ENCODE assay signal across 8 cellular contexts in genomic region chr16:46392930-46393722, GRCh38.
A peak's percentile ranks its signal among the peaks of the same experiment; 100 is the strongest.
DNase-seq lines count a peak whose midpoint lies in the region; ATAC-seq, FAIRE-seq and TF ChIP-seq lines count a peak whose summit lies in the region.
"Not testable (repeated sequence)": the region's sequence is repeated elsewhere in the genome, so short reads cannot be mapped to it uniquely, and the experiment has no call there.

No MANE protein-coding gene starts in this region.

- not testable (repeated sequence) for H3K9me1 ChIP-seq in IMR-90 (ENCODE audit: insufficient read depth, low read length)

- H3K36me3 Mint-ChIP-seq in Calu3 (ENCODE audit: insufficient read depth, unreplicated experiment); astrocyte (ENCODE audit: low read depth, unreplicated experiment); endothelial cell (ENCODE audit: low read depth, unreplicated experiment); immature natural killer cell: not testable (repeated sequence)
- H3K36me3 Mint-ChIP-seq in nephron progenitor cell (ENCODE audit: low read depth), result peaks cover 12% of the 10 kb centered on the region

- H3K9me3 ChIP-seq in IMR-90 (ENCODE audit: control insufficient read depth, insufficient read depth, low read length); testis: not testable (repeated sequence)
- H3K9me3 ChIP-seq in astrocyte (ENCODE audit: insufficient read depth, low read depth, low read length), result peaks cover 12% of the 10 kb centered on the region

- not testable (repeated sequence) for H2BK15ac ChIP-seq in IMR-90 (ENCODE audit: low read depth, low read length)

- peak; percentile 18 for DNase-seq in Calu3
- peak; percentile 66 for DNase-seq in IMR-90
- DNase-seq in SK-N-DZ (ENCODE audit: low spot score), result peak; percentile 63
- DNase-seq in astrocyte (ENCODE audit: low read depth), result peak; percentile 59
- DNase-seq in endothelial cell (ENCODE audit: low spot score), result peak; percentile 25
- peak in 2 of 3 donors; percentile 25 to 31 for DNase-seq in immature natural killer cell
- peak; percentile 8 for DNase-seq in nephron progenitor cell
- peak; percentile 13 for DNase-seq in testis

- not testable (repeated sequence) for FAIRE-seq in astrocyte (lab: Jason Lieb, UNC)

- not testable (repeated sequence) for H3K27me3 ChIP-seq in IMR-90 (ENCODE audit: control insufficient read depth, insufficient read depth, low read length); astrocyte (ENCODE audit: insufficient read depth, low read length); testis

- not testable (repeated sequence) for BruUV-seq in Calu3 (replicated peaks; lab: Mats Ljungman, UMichigan); IMR-90 (replicated peaks; lab: Mats Ljungman, UMichigan)

- CTCF ChIA-PET in Calu3 (lab: Charles Lee); IMR-90 (lab: Yijun Ruan, JAX): not testable (repeated sequence)

- intact Hi-C loops in Calu3 (cut with micrococcal nuclease; ENCODE audit: unreplicated experiment); IMR-90 (cut with micrococcal nuclease); testis (cut with DNase I; ENCODE audit: low total_unique reads): not testable (repeated sequence)

- H2BK120ac ChIP-seq in IMR-90 (ENCODE audit: low read depth, low read length), result not testable (repeated sequence)

- POLR2A ChIA-PET in IMR-90 (lab: Charles Lee; ENCODE audit: unreplicated experiment), result not testable (repeated sequence)

- H2BK20ac ChIP-seq in IMR-90 (ENCODE audit: low read depth, low read length), result not testable (repeated sequence)

- not testable (repeated sequence) for ATAC-seq in IMR-90 (ENCODE audit: low read depth)

- H3K4me3 ChIP-seq in IMR-90 (ENCODE audit: insufficient read depth, low read depth, low read length); astrocyte (ENCODE audit: insufficient read depth, low read depth, low read length); testis: not testable (repeated sequence)

- H3K4me1 Mint-ChIP-seq in Calu3 (ENCODE audit: low read depth, unreplicated experiment); astrocyte (ENCODE audit: low read depth, unreplicated experiment); endothelial cell (ENCODE audit: unreplicated experiment); immature natural killer cell; nephron progenitor cell: not testable (repeated sequence)

- not testable (repeated sequence) for H3K56ac ChIP-seq in IMR-90 (ENCODE audit: extremely low read depth, insufficient read depth, low read length)

- H2AFZ ChIP-seq in IMR-90 (replicated peaks; ENCODE audit: low read length, poor library complexity); astrocyte (ENCODE audit: low read depth, low read length): not testable (repeated sequence)

- H4K20me1 ChIP-seq in IMR-90 (ENCODE audit: insufficient read depth, low read length); astrocyte (ENCODE audit: insufficient read depth, low read length): not testable (repeated sequence)

- H3K4ac ChIP-seq in IMR-90 (ENCODE audit: low read depth, low read length), result not testable (repeated sequence)

- not testable (repeated sequence) for H3K79me1 ChIP-seq in IMR-90 (ENCODE audit: low read depth in 1 of 2, low read length in 2 of 2)

- not testable (repeated sequence) for H3K27ac Mint-ChIP-seq in Calu3 (ENCODE audit: unreplicated experiment); astrocyte (ENCODE audit: unreplicated experiment); endothelial cell (ENCODE audit: unreplicated experiment); immature natural killer cell; nephron progenitor cell

- WGBS in IMR-90 (ENCODE audit: extremely low coverage in 2 of 2, insufficient read length in 1 of 2), 2 experiments, result 65% methylated on average over 15 of the region's 26 CpGs; no CpG with 5 or more reads in 1 of the 2 experiments
- WGBS in testis, 2 donors, result 57 to 58% methylated on average over 26 of the region's 26 CpGs

- H3K4me1 ChIP-seq in IMR-90 (ENCODE audit: control insufficient read depth, insufficient read depth, low read length); astrocyte (ENCODE audit: insufficient read depth, low read length); testis: not testable (repeated sequence)

- not testable (repeated sequence) for TF ChIP-seq CTCF in Calu3 (IDR thresholded peaks at IDR 0.05; ENCODE audit: unreplicated experiment); IMR-90 (conservative IDR thresholded peaks at IDR 0.05; ENCODE audit: low read depth, low read length); astrocyte (IDR thresholded peaks at IDR 0.05; ENCODE audit: insufficient read depth, low read depth, low read length); endothelial cell (IDR thresholded peaks at IDR 0.05; ENCODE audit: unreplicated experiment); nephron progenitor cell (IDR thresholded peaks at IDR 0.05); testis (IDR thresholded peaks at IDR 0.05)

- not testable (repeated sequence) for H4K8ac ChIP-seq in IMR-90 (ENCODE audit: low read depth in 2 of 2, low read length in 2 of 2)

- H3K9me3 Mint-ChIP-seq in Calu3 (ENCODE audit: low read depth, unreplicated experiment); endothelial cell (ENCODE audit: unreplicated experiment): not testable (repeated sequence)
- H3K9me3 Mint-ChIP-seq in astrocyte (ENCODE audit: unreplicated experiment) (peaks cover 17% of the 10 kb centered on the region), immature natural killer cell (peaks cover 14 to 24% (median 17%) of the 10 kb centered on the region in 6 donors), nephron progenitor cell (peaks cover 21% of the 10 kb centered on the region)

- TF ChIP-seq RAD21 in IMR-90 (IDR thresholded peaks at IDR 0.05; ENCODE audit: low read length), result not testable (repeated sequence)

- not testable (repeated sequence) for H3K27me3 Mint-ChIP-seq in Calu3 (ENCODE audit: unreplicated experiment); astrocyte (ENCODE audit: low read depth, unreplicated experiment); endothelial cell (ENCODE audit: unreplicated experiment); immature natural killer cell (ENCODE audit: low read depth in 3 of 3); nephron progenitor cell (ENCODE audit: low read depth, poor library complexity)

- not testable (repeated sequence) for H3K36me3 ChIP-seq in IMR-90 (ENCODE audit: control insufficient read depth, insufficient read depth, low read length); astrocyte (ENCODE audit: insufficient read depth, low read length); testis (ENCODE audit: low read depth, missing control alignments)

- not testable (repeated sequence) for H3K14ac ChIP-seq in IMR-90 (replicated peaks; ENCODE audit: low read depth, low read length)

- H2AK9ac ChIP-seq in IMR-90 (replicated peaks; ENCODE audit: low read depth, low read length, poor library complexity), result not testable (repeated sequence)

- TF ChIP-seq POLR2A in IMR-90 (IDR thresholded peaks at IDR 0.05; ENCODE audit: low read depth, low read length); testis (IDR thresholded peaks at IDR 0.05): not testable (repeated sequence)

- H3K18ac ChIP-seq in IMR-90 (ENCODE audit: low read depth, low read length), result not testable (repeated sequence)

- not testable (repeated sequence) for H3K4me2 ChIP-seq in IMR-90 (ENCODE audit: low read depth, low read length); astrocyte (ENCODE audit: low read length)

- in situ Hi-C loops in IMR-90 (cut with MboI; ENCODE audit: low sequenced_read_pairs), result not testable (repeated sequence)

- not testable (repeated sequence) for H3K23ac ChIP-seq in IMR-90 (ENCODE audit: low read depth, low read length)

- not testable (repeated sequence) for H4K91ac ChIP-seq in IMR-90 (ENCODE audit: insufficient read depth, low read depth, low read length)

- not testable (repeated sequence) for H2AK5ac ChIP-seq in IMR-90 (ENCODE audit: low read depth, low read length)

- not testable (repeated sequence) for H3K9ac ChIP-seq in IMR-90 (ENCODE audit: low read depth, low read length); astrocyte (ENCODE audit: low read length)

- dilution Hi-C loops in IMR-90 (cut with HindIII; ENCODE audit: low sequenced_read_pairs, unreplicated experiment), result not testable (repeated sequence)

- not testable (repeated sequence) for H4K5ac ChIP-seq in IMR-90 (ENCODE audit: low read depth, low read length)

- H3K79me2 ChIP-seq in astrocyte (ENCODE audit: insufficient read depth, low read length), result not testable (repeated sequence)

- not testable (repeated sequence) for H2BK5ac ChIP-seq in IMR-90 (ENCODE audit: low read depth, low read length, poor library complexity, severe bottlenecking)

- not testable (repeated sequence) for H3K4me3 Mint-ChIP-seq in Calu3 (ENCODE audit: low read depth, unreplicated experiment); astrocyte (ENCODE audit: unreplicated experiment); endothelial cell (ENCODE audit: unreplicated experiment); immature natural killer cell; nephron progenitor cell

- H3K27ac ChIP-seq in IMR-90 (ENCODE audit: insufficient read depth, low read length); astrocyte (ENCODE audit: low read depth, low read length); testis: not testable (repeated sequence)

Comparison
In these comparisons a context has a peak if more than half of its experiments do, and no peak if none do; other contexts are left out.
1. DNase-seq: peak in every context shown above with its lines; median percentile 66 in IMR-90; 63 in SK-N-DZ; 59 in astrocyte; 28 in immature natural killer cell; 25 in endothelial cell; 18 in Calu3; 13 in testis; 8 in nephron progenitor cell.